ENCODE assay signal across 8 cellular contexts in genomic region chr5:107673368-107674136, GRCh38.
DNase-seq lines count a peak whose midpoint lies in the region; ATAC-seq and TF ChIP-seq lines count a peak whose summit lies in the region.

No MANE protein-coding gene starts in this region.

- peak overlapping the region; percentile 80 for H3K27ac ChIP-seq in coronary artery

- peak; percentile 73 for TF ChIP-seq CTCF in coronary artery (IDR thresholded peaks at IDR 0.05)

- peak; percentile 65 for ATAC-seq in GM19035 (IDR thresholded peaks at IDR 0.05; ENCODE audit: unreplicated experiment)
- ATAC-seq in HG03342 (IDR thresholded peaks at IDR 0.05; ENCODE audit: unreplicated experiment), result peak; percentile 71

- DNase-seq in AML-193 (lab: John Stamatoyannopoulos, UW), result peak; percentile 26 to 41
- DNase-seq in NCI-H446 (lab: John Stamatoyannopoulos, UW), result peak; percentile 86 to 94
- peak; percentile 88 for DNase-seq in activated CD4-positive, alpha-beta T cell treated with anti-CD3 and anti-CD28 coated beads for 48 hours
- DNase-seq in coronary artery (ENCODE audit: low spot score), result peak; percentile 90
- peak; percentile 96 for DNase-seq in left kidney (ENCODE audit: low read depth, low spot score)
- peak; percentile 77 for DNase-seq in stimulated activated CD4-positive, alpha-beta T cell treated with anti-CD3 and anti-CD28 coated beads, Interleukin-1b, Interleukin-23, amount 100 ng/mL, for 48 hours

- H3K4me3 ChIP-seq in coronary artery, result peak overlapping the region; percentile 78

Comparison
In these comparisons a context has a peak if more than half of its experiments do, and no peak if none do; other contexts are left out.
1. Peak in every context shown above with its lines: DNase-seq, ATAC-seq, H3K4me3 ChIP-seq and H3K27ac ChIP-seq.
2. DNase-seq: peak in every context shown above with its lines; median percentile 96 in left kidney; 90 in NCI-H446; 90 in coronary artery; 88 in activated CD4-positive, alpha-beta T cell treated with anti-CD3 and anti-CD28 coated beads for 48 hours; 77 in stimulated activated CD4-positive, alpha-beta T cell treated with anti-CD3 and anti-CD28 coated beads, Interleukin-1b, Interleukin-23, amount 100 ng/mL, for 48 hours; 34 in AML-193.